ENCODE assay signal across 1 cellular context in genomic region chr5:50886657-50887056, GRCh38.
TF ChIP-seq lines count a peak whose summit lies in the region.

No MANE protein-coding gene starts in this region.

TF ChIP-seq in WTC11, 78 proteins besides CTCF, POLR2A, EP300 and RAD21 (continued from another document):
- TF ChIP-seq, protein P1, sequence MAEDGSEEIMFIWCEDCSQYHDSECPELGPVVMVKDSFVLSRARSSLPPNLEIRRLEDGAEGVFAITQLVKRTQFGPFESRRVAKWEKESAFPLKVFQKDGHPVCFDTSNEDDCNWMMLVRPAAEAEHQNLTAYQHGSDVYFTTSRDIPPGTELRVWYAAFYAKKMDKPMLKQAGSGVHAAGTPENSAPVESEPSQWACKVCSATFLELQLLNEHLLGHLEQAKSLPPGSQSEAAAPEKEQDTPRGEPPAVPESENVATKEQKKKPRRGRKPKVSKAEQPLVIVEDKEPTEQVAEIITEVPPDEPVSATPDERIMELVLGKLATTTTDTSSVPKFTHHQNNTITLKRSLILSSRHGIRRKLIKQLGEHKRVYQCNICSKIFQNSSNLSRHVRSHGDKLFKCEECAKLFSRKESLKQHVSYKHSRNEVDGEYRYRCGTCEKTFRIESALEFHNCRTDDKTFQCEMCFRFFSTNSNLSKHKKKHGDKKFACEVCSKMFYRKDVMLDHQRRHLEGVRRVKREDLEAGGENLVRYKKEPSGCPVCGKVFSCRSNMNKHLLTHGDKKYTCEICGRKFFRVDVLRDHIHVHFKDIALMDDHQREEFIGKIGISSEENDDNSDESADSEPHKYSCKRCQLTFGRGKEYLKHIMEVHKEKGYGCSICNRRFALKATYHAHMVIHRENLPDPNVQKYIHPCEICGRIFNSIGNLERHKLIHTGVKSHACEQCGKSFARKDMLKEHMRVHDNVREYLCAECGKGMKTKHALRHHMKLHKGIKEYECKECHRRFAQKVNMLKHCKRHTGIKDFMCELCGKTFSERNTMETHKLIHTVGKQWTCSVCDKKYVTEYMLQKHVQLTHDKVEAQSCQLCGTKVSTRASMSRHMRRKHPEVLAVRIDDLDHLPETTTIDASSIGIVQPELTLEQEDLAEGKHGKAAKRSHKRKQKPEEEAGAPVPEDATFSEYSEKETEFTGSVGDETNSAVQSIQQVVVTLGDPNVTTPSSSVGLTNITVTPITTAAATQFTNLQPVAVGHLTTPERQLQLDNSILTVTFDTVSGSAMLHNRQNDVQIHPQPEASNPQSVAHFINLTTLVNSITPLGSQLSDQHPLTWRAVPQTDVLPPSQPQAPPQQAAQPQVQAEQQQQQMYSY (CRISPR knock-in tag; IDR thresholded peaks at IDR 0.05), result no peak
- TF ChIP-seq, protein P2, sequence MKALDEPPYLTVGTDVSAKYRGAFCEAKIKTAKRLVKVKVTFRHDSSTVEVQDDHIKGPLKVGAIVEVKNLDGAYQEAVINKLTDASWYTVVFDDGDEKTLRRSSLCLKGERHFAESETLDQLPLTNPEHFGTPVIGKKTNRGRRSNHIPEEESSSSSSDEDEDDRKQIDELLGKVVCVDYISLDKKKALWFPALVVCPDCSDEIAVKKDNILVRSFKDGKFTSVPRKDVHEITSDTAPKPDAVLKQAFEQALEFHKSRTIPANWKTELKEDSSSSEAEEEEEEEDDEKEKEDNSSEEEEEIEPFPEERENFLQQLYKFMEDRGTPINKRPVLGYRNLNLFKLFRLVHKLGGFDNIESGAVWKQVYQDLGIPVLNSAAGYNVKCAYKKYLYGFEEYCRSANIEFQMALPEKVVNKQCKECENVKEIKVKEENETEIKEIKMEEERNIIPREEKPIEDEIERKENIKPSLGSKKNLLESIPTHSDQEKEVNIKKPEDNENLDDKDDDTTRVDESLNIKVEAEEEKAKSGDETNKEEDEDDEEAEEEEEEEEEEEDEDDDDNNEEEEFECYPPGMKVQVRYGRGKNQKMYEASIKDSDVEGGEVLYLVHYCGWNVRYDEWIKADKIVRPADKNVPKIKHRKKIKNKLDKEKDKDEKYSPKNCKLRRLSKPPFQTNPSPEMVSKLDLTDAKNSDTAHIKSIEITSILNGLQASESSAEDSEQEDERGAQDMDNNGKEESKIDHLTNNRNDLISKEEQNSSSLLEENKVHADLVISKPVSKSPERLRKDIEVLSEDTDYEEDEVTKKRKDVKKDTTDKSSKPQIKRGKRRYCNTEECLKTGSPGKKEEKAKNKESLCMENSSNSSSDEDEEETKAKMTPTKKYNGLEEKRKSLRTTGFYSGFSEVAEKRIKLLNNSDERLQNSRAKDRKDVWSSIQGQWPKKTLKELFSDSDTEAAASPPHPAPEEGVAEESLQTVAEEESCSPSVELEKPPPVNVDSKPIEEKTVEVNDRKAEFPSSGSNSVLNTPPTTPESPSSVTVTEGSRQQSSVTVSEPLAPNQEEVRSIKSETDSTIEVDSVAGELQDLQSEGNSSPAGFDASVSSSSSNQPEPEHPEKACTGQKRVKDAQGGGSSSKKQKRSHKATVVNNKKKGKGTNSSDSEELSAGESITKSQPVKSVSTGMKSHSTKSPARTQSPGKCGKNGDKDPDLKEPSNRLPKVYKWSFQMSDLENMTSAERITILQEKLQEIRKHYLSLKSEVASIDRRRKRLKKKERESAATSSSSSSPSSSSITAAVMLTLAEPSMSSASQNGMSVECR (CRISPR knock-in tag; IDR thresholded peaks at IDR 0.05; ENCODE audit: borderline replicate concordance), result no peak
- TF ChIP-seq, protein P3, sequence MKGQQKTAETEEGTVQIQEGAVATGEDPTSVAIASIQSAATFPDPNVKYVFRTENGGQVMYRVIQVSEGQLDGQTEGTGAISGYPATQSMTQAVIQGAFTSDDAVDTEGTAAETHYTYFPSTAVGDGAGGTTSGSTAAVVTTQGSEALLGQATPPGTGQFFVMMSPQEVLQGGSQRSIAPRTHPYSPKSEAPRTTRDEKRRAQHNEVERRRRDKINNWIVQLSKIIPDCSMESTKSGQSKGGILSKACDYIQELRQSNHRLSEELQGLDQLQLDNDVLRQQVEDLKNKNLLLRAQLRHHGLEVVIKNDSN (CRISPR knock-in tag; IDR thresholded peaks at IDR 0.05), result no peak
- TF ChIP-seq JAZF1 (CRISPR knock-in tag; IDR thresholded peaks at IDR 0.05), result no peak
- TF ChIP-seq GTF2I (CRISPR knock-in tag; conservative IDR thresholded peaks at IDR 0.05), result no peak
- TF ChIP-seq TEAD1 (CRISPR knock-in tag; IDR thresholded peaks at IDR 0.05), result no peak
- TF ChIP-seq ZNF317 (CRISPR knock-in tag; IDR thresholded peaks at IDR 0.05; ENCODE audit: borderline replicate concordance, low read depth), result no peak
- no peak for TF ChIP-seq KAT7 (CRISPR knock-in tag; IDR thresholded peaks at IDR 0.05; ENCODE audit: borderline replicate concordance)
- TF ChIP-seq ZNF232 (CRISPR knock-in tag; IDR thresholded peaks at IDR 0.05), result no peak
- no peak for TF ChIP-seq IRF2 (CRISPR knock-in tag; IDR thresholded peaks at IDR 0.05; ENCODE audit: borderline replicate concordance, low read depth)
- no peak for TF ChIP-seq ZNF512 (CRISPR knock-in tag; IDR thresholded peaks at IDR 0.05; ENCODE audit: borderline replicate concordance)
- TF ChIP-seq ATF3 (CRISPR knock-in tag; conservative IDR thresholded peaks at IDR 0.05), result no peak
- TF ChIP-seq USF2 (CRISPR knock-in tag; IDR thresholded peaks at IDR 0.05), result no peak
- TF ChIP-seq ZMAT4 (CRISPR knock-in tag; IDR thresholded peaks at IDR 0.05), result no peak
TF ChIP-seq in WTC11: peak in this region for 0.
